23 cellular contexts compared by ENCODE assay signal in genomic region chr7:155694846-155695245, GRCh38. TPM values are rescaled to one million over a fixed set of nuclear protein-coding genes. Genes with fewer than 3 reads are reported as not detected.
DNase-seq lines count a peak whose midpoint lies in the region; ATAC-seq lines count a peak whose summit lies in the region.
"Had no signal": no experiment of that assay in that cellular context is flagged by ENCODE, and none has a peak within 500 bp of the region (broad histone marks: within the 10 kb centered on the region; RNA-seq: fewer than 3 reads in every experiment).

No MANE protein-coding gene starts in this region.

- H3K27ac Mint-ChIP-seq in activated naive CD8-positive, alpha-beta T cell, result peak overlapping the region; percentile 2
- no peak overlapping the region for H3K27ac Mint-ChIP-seq in activated naive CD8-positive, alpha-beta T cell treated with anti-CD3 and anti-CD28 coated beads for 36 hours
- H3K27ac Mint-ChIP-seq in T-helper 17 cell, result peak overlapping the region; percentile 43
- H3K27ac Mint-ChIP-seq: activated B cell treated with CpG ODN at 0.5 μM for 24 hours, endodermal cell, nephron had no signal

- no peak for DNase-seq in activated naive CD8-positive, alpha-beta T cell treated with anti-CD3 and anti-CD28 coated beads for 36 hours
- DNase-seq in T-helper 17 cell, result no peak
- peak; percentile 11 for DNase-seq in dermis blood vessel endothelial cell
- peak; percentile 51 for DNase-seq in stromal cell of bone marrow (ENCODE audit: low read depth)
- no peak for DNase-seq in NOMO-1 (lab: John Stamatoyannopoulos, UW; ENCODE audit: unreplicated experiment in 2 of 2)
- no peak for DNase-seq in NCI-H1417 (lab: John Stamatoyannopoulos, UW)
- DNase-seq in amniotic stem cell (lab: John Stamatoyannopoulos, UW), result no peak
- DNase-seq: ACHN; activated B cell treated with CpG ODN at 0.5 μM for 24 hours; activated naive CD4-positive, alpha-beta T cell treated with Interleukin-2 at 50 U/mL for 16 hours; caudate nucleus; CD8-positive, alpha-beta memory T cell; DND-41; endodermal cell; NCI-H1092; NCI-H2171 treated with DMSO at 0.1 percent for 48 hours; NCI-H82; psoas muscle; RPMI8226; stimulated activated naive CD4-positive, alpha-beta T cell treated with Interleukin-2 at 50 U/mL for 16 hours had no signal

- no peaks in the 10 kb centered on the region for H3K9me3 Mint-ChIP-seq in activated naive CD8-positive, alpha-beta T cell (ENCODE audit: low read depth)
- H3K9me3 Mint-ChIP-seq in activated naive CD8-positive, alpha-beta T cell treated with anti-CD3 and anti-CD28 coated beads for 36 hours, result peaks cover 4% of the 10 kb centered on the region
- H3K9me3 Mint-ChIP-seq: activated B cell treated with CpG ODN at 0.5 μM for 24 hours had no signal

- no peaks in the 10 kb centered on the region for H3K36me3 Mint-ChIP-seq in activated naive CD8-positive, alpha-beta T cell
- H3K36me3 Mint-ChIP-seq in activated naive CD8-positive, alpha-beta T cell treated with anti-CD3 and anti-CD28 coated beads for 36 hours, result peaks cover 26% of the 10 kb centered on the region
- H3K36me3 Mint-ChIP-seq in T-helper 17 cell (ENCODE audit: low read depth), result peaks cover 5% of the 10 kb centered on the region

- H3K4me1 Mint-ChIP-seq in activated naive CD8-positive, alpha-beta T cell (ENCODE audit: low read depth), result peaks cover 92% of the 10 kb centered on the region
- peaks cover 62% of the 10 kb centered on the region for H3K4me1 Mint-ChIP-seq in activated naive CD8-positive, alpha-beta T cell treated with anti-CD3 and anti-CD28 coated beads for 36 hours
- H3K4me1 Mint-ChIP-seq in T-helper 17 cell, result peaks cover 50% of the 10 kb centered on the region

- peak overlapping the region; percentile 21 for H3K4me3 Mint-ChIP-seq in activated naive CD8-positive, alpha-beta T cell
- no peak overlapping the region for H3K4me3 Mint-ChIP-seq in activated naive CD8-positive, alpha-beta T cell treated with anti-CD3 and anti-CD28 coated beads for 36 hours
- H3K4me3 Mint-ChIP-seq in T-helper 17 cell, result no peak overlapping the region
- H3K4me3 Mint-ChIP-seq: activated B cell treated with CpG ODN at 0.5 μM for 24 hours, endodermal cell, nephron had no signal

- no peak for ATAC-seq in T-helper 17 cell
- ATAC-seq: gastroesophageal sphincter had no signal

- H3K9me3 ChIP-seq in T-helper 17 cell (ENCODE audit: control insufficient read depth, low read length, poor library complexity, severe bottlenecking), result no peaks in the 10 kb centered on the region
- H3K9me3 ChIP-seq: gastroesophageal sphincter, psoas muscle had no signal

- H3K27me3 Mint-ChIP-seq in activated naive CD8-positive, alpha-beta T cell, result no peaks in the 10 kb centered on the region
- H3K27me3 Mint-ChIP-seq in activated naive CD8-positive, alpha-beta T cell treated with anti-CD3 and anti-CD28 coated beads for 36 hours, result no peaks in the 10 kb centered on the region
- H3K27me3 Mint-ChIP-seq in T-helper 17 cell, result no peaks in the 10 kb centered on the region
- H3K27me3 Mint-ChIP-seq: activated B cell treated with CpG ODN at 0.5 μM for 24 hours; CD8-positive, alpha-beta memory T cell had no signal

RNA-seq across cellular contexts. Expression of gene RBM33, which starts 50.4 kb away (rescaled TPM):
- 10 to 100 TPM; 69.8 to 74.6 TPM for total RNA-seq in activated naive CD8-positive, alpha-beta T cell treated with anti-CD3 and anti-CD28 coated beads for 36 hours
- total RNA-seq in T-helper 17 cell (100 to 1,000 TPM; 135 to 178 TPM), dermis blood vessel endothelial cell (23.1 and 31.3 TPM in 2 replicates)

Comparison
In these comparisons a context has a peak if more than half of its experiments do, and no peak if none do; other contexts are left out.
1. DNase-seq: peak in dermis blood vessel endothelial cell (single experiment) and stromal cell of bone marrow (single experiment); none in activated naive CD8-positive, alpha-beta T cell treated with anti-CD3 and anti-CD28 coated beads for 36 hours (single experiment), T-helper 17 cell (0 of 3), NOMO-1 (0 of 2), NCI-H1417 (0 of 3) and amniotic stem cell (single experiment).